Comparison of ENCODE assay signal across 11 cellular contexts in the genomic region with DNA sequence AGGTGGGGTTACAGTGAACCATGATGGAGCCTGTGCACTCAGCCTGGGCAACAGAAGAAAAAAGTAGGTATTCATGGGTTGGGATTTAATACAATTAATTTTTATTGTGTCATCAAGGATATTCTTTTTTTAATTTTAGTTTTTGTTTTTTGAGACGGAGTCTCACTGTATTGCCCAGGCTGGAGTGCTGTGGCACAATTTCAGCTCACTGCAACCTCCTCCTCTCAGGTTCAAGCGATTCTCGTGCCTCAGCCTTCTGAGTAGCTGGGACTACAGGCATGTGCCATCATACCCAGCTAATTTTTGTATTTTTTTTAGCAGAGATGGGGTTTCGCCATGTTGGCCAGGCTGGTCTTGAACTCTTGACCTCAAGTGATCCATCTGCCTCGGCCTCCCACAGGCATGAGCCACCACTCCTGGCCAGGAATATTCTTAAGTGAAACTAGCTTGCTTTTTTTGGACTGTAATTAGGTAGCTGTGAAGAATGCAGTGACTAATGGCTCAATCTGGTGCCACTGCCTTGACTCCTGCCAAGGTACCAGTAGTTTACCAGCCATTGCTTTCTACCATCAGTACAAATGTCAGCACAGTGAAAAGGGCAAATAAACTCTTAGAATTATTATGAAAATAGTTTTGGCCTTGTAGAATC. TPM values are rescaled to one million over a fixed set of nuclear protein-coding genes. Genes with fewer than 3 reads are reported as not detected.
DNase-seq lines count a peak whose midpoint lies in the region; ATAC-seq and TF ChIP-seq lines count a peak whose summit lies in the region.
"Had no signal": no experiment of that assay in that cellular context is flagged by ENCODE, and none has a peak within 500 bp of the region (broad histone marks: within the 10 kb centered on the region; RNA-seq: fewer than 3 reads in every experiment).

No MANE protein-coding gene starts in this region.

- peaks cover 50% of the 10 kb centered on the region for H3K4me1 Mint-ChIP-seq in chondrocyte (ENCODE audit: low read depth)
- H3K4me1 Mint-ChIP-seq in neural crest cell = peaks cover 41% of the 10 kb centered on the region

- DNase-seq in DMS 273 treated with DMSO at 0.1 percent for 48 hours (lab: John Stamatoyannopoulos, UW) (peak; percentile 72), NCI-H1694 (lab: John Stamatoyannopoulos, UW) (peak; percentile 10), chondrocyte (ENCODE audit: low spot score) (no peak), neural crest cell (ENCODE audit: low read depth, low spot score) (no peak), DMS79 (lab: John Stamatoyannopoulos, UW) (no peak), NCI-H2107 treated with DMSO at 0.1 percent for 48 hours (lab: John Stamatoyannopoulos, UW; ENCODE audit: unreplicated experiment) (no peak), foreskin melanocyte (no peak)
- DNase-seq: activated naive CD4-positive, alpha-beta T cell treated with anti-CD3 and anti-CD28 coated beads, Interleukin-2, amount 50 U/mL, for 16 hours; NCI-H2227 treated with DMSO at 0.1 percent for 48 hours; nephron progenitor cell had no signal

- TF ChIP-seq CTCF in chondrocyte (IDR thresholded peaks at IDR 0.05) (no peak), neural crest cell (conservative IDR thresholded peaks at IDR 0.05) (no peak)

- H3K4me3 Mint-ChIP-seq in chondrocyte (ENCODE audit: unreplicated experiment) (no peak overlapping the region), neural crest cell (peak overlapping the region; percentile 73)

- no peaks in the 10 kb centered on the region for H3K27me3 Mint-ChIP-seq in chondrocyte (ENCODE audit: low read depth)
- H3K27me3 Mint-ChIP-seq in neural crest cell (ENCODE audit: low read depth) = no peaks in the 10 kb centered on the region

- no peak for ATAC-seq in GM18517 (IDR thresholded peaks at IDR 0.05; ENCODE audit: unreplicated experiment)

- H3K9me3 Mint-ChIP-seq in chondrocyte (ENCODE audit: low read depth) = no peaks in the 10 kb centered on the region
- no peaks in the 10 kb centered on the region for H3K9me3 Mint-ChIP-seq in neural crest cell

- H3K36me3 Mint-ChIP-seq in chondrocyte (ENCODE audit: low read depth) (no peaks in the 10 kb centered on the region), neural crest cell (ENCODE audit: low read depth) (no peaks in the 10 kb centered on the region)

- peak overlapping the region; percentile 51 for H3K27ac Mint-ChIP-seq in chondrocyte (ENCODE audit: unreplicated experiment)
- H3K27ac Mint-ChIP-seq in neural crest cell (ENCODE audit: unreplicated experiment) = no peak overlapping the region
- H3K27ac Mint-ChIP-seq: nephron progenitor cell had no signal

RNA-seq across cellular contexts. Expression of a gene that starts 4.8 kb away (rescaled TPM):
- 11.9 to 13.3 TPM (median 13.1 TPM) in 3 replicates for total RNA-seq in chondrocyte
- total RNA-seq in neural crest cell = 21.9 and 23.8 TPM in 2 replicates

Comparison
In these comparisons a context has a peak if more than half of its experiments do, and no peak if none do; other contexts are left out.
1. DNase-seq: peak in DMS 273 treated with DMSO at 0.1 percent for 48 hours (single experiment) and NCI-H1694 (single experiment); none in chondrocyte (single experiment), neural crest cell (single experiment), DMS79 (single experiment), NCI-H2107 treated with DMSO at 0.1 percent for 48 hours (single experiment) and foreskin melanocyte (single experiment).